In genomic region chr2:2506536-2506935, GRCh38 we compare ENCODE assay signal across 23 cellular contexts.
"Had no signal": no experiment of that assay in that cellular context is flagged by ENCODE, and none has a peak within 500 bp of the region (broad histone marks: within the 10 kb centered on the region; RNA-seq: fewer than 3 reads in every experiment).

No MANE protein-coding gene starts in this region.

- H3K27ac Mint-ChIP-seq: dendritic cell treated with granulocyte-macrophage colony-stimulating factor and Interleukin-4, amounts not matched to agents 40 ng/mL and 50 ng/mL, for 4 days; effector memory CD8-positive, alpha-beta T cell had no signal

- H3K4me3 ChIP-seq: colonic mucosa, coronary artery, esophagus muscularis mucosa, esophagus squamous epithelium, gastrocnemius medialis, gastroesophageal sphincter, heart left ventricle, heart right ventricle had no signal

- ATAC-seq: effector memory CD8-positive, alpha-beta T cell; esophagus mucosa; foreskin keratinocyte; gastrocnemius medialis; gastroesophageal sphincter; heart left ventricle; heart right ventricle had no signal

- H3K4me3 Mint-ChIP-seq: dendritic cell treated with granulocyte-macrophage colony-stimulating factor and Interleukin-4, amounts not matched to agents 40 ng/mL and 50 ng/mL, for 4 days; effector memory CD8-positive, alpha-beta T cell had no signal

- H3K27me3 ChIP-seq: colonic mucosa, dorsolateral prefrontal cortex, esophagus muscularis mucosa, foreskin keratinocyte, gastrocnemius medialis had no signal

- H3K27ac ChIP-seq: colonic mucosa, coronary artery, epithelial cell of prostate, esophagus muscularis mucosa, esophagus squamous epithelium, foreskin keratinocyte, gastrocnemius medialis, gastroesophageal sphincter, heart left ventricle, heart right ventricle had no signal

- H3K9me3 ChIP-seq: colonic mucosa, esophagus squamous epithelium, gastrocnemius medialis had no signal

- H3K4me1 ChIP-seq: colonic mucosa, esophagus muscularis mucosa, esophagus squamous epithelium, foreskin keratinocyte, gastrocnemius medialis, gastroesophageal sphincter, heart left ventricle, heart right ventricle had no signal

- DNase-seq: colonic mucosa; cortex of kidney; dermis blood vessel endothelial cell; effector CD4-positive, alpha-beta T cell; effector CD8-positive, alpha-beta T cell; effector memory CD4-positive, alpha-beta T cell; effector memory CD8-positive, alpha-beta T cell; erythroblast; esophagus squamous epithelium; foreskin fibroblast; foreskin keratinocyte; foreskin melanocyte; gastrocnemius medialis; glutamatergic neuron; heart left ventricle; heart right ventricle had no signal

- H3K27me3 Mint-ChIP-seq: dendritic cell treated with granulocyte-macrophage colony-stimulating factor and Interleukin-4, amounts not matched to agents 40 ng/mL and 50 ng/mL, for 4 days; effector memory CD8-positive, alpha-beta T cell had no signal

- H3K36me3 ChIP-seq: colonic mucosa, esophagus muscularis mucosa, esophagus squamous epithelium, gastrocnemius medialis, gastroesophageal sphincter, heart left ventricle, heart right ventricle had no signal
